ENCODE assay signal across 1 cellular context in genomic region chr15:79031821-79032220, GRCh38.
TF ChIP-seq lines count a peak whose summit lies in the region.

No MANE protein-coding gene starts in this region.

TF ChIP-seq in IMR-90, 13 proteins besides CTCF, POLR2A, EP300 and RAD21 (continued from another document):
- TF ChIP-seq RFX5 (IDR thresholded peaks at IDR 0.05; ENCODE audit: low read depth, low read length) (no peak), MXI1 (IDR thresholded peaks at IDR 0.05; ENCODE audit: borderline replicate concordance, low read depth, low read length) (no peak)
